1 cellular context compared by ENCODE assay signal in the genomic region with DNA sequence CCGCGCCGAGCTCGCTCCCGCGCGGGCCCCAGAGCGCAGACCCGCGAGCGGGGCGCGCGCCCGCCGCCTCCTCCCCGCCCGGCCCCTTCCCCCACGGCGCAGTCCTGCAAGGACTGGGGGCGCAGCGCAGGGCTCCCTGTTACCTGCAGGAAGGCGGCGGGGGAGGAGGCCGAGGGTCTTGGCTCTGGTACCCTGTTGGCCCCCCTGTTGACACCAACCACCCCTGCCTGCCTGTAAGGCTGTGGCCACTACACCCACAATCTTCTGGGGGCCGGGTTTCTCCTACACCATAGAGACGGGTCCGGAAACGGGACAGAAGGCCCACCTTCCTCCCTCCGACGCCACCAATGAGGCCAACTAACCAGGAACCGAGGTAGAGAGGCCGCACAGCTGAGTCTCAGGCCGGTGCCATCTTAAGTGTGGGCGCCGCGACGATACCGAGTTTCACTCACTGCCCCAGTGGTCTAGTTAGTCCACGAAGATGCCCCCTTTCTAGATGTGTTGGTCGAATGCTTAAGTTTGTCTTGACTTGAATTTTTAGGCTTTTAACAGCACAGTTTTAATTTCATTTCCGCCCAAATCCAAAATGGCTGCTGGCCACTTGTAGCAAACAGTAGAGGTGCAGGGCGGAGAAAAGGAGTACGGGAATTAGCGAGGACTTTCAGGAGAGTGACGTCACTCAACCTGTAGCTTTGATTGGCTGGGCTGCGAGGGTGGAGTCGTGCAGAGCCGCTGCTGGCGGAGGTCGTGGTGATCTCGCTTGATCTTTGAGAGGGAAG.
TF ChIP-seq lines count a peak whose summit lies in the region.

TSS of gene SCYL3 (minus strand) at position 252 of the 779 bp plus-strand sequence. CDS start 5,056 bp downstream, outside the sequence.

TF ChIP-seq in HepG2, 621 proteins besides CTCF, POLR2A, EP300 and RAD21 (continued from another document and continues in another):
- TF ChIP-seq, protein P1, sequence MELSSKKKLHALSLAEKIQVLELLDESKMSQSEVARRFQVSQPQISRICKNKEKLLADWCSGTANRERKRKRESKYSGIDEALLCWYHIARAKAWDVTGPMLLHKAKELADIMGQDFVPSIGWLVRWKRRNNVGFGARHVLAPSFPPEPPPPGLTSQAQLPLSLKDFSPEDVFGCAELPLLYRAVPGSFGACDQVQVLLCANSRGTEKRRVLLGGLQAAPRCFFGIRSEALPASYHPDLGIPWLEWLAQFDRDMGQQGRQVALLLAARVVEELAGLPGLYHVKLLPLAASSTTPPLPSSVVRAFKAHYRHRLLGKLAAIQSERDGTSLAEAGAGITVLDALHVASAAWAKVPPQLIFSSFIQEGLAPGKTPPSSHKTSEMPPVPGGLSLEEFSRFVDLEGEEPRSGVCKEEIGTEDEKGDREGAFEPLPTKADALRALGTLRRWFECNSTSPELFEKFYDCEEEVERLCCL (CRISPR knock-in tag; IDR thresholded peaks at IDR 0.05; ENCODE audit: borderline replicate concordance): no peak
- no peak for TF ChIP-seq NPAS2 (CRISPR knock-in tag; IDR thresholded peaks at IDR 0.05; ENCODE audit: borderline replicate concordance)
- peak; percentile 20 for TF ChIP-seq ZNF580 (CRISPR knock-in tag; IDR thresholded peaks at IDR 0.05; ENCODE audit: borderline replicate concordance, low read depth)
- peak; percentile 99 for TF ChIP-seq CREB1 (IDR thresholded peaks at IDR 0.05)
- peak; percentile 98 for TF ChIP-seq CREB1 (CRISPR knock-in tag; IDR thresholded peaks at IDR 0.05)
- peak; percentile 100 for TF ChIP-seq ELF4 (CRISPR knock-in tag; IDR thresholded peaks at IDR 0.05; ENCODE audit: borderline replicate concordance)
- TF ChIP-seq FOXK1 (CRISPR knock-in tag; IDR thresholded peaks at IDR 0.05; ENCODE audit: borderline replicate concordance, low read depth): peak; percentile 86; the same call in 1 of the 2 replicates
- TF ChIP-seq TSC22D2 (CRISPR knock-in tag; IDR thresholded peaks at IDR 0.05; ENCODE audit: borderline replicate concordance): 0 out of 2 replicates have a peak, but pooled peaks have one; percentile 58
- TF ChIP-seq ZNF432 (CRISPR knock-in tag; IDR thresholded peaks at IDR 0.05; ENCODE audit: borderline replicate concordance): no peak
- TF ChIP-seq ATF1 (CRISPR knock-in tag; IDR thresholded peaks at IDR 0.05): peak; percentile 96
- no peak for TF ChIP-seq ZNF30 (CRISPR knock-in tag; IDR thresholded peaks at IDR 0.05)
- TF ChIP-seq PLRG1 (conservative IDR thresholded peaks at IDR 0.05): no peak
- peak; percentile 35; the same call in 1 of the 2 replicates for TF ChIP-seq MED1 (CRISPR knock-in tag; IDR thresholded peaks at IDR 0.05)
- TF ChIP-seq ZNF282 (IDR thresholded peaks at IDR 0.05; ENCODE audit: partially characterized antibody): no peak
- 0 out of 2 replicates have a peak, but pooled peaks have one; percentile 15 for TF ChIP-seq SNAI1 (CRISPR knock-in tag; IDR thresholded peaks at IDR 0.05; ENCODE audit: borderline replicate concordance)
- TF ChIP-seq, protein P2, sequence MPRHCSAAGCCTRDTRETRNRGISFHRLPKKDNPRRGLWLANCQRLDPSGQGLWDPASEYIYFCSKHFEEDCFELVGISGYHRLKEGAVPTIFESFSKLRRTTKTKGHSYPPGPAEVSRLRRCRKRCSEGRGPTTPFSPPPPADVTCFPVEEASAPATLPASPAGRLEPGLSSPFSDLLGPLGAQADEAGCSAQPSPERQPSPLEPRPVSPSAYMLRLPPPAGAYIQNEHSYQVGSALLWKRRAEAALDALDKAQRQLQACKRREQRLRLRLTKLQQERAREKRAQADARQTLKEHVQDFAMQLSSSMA (CRISPR knock-in tag; IDR thresholded peaks at IDR 0.05): peak; percentile 36; the same call in 1 of the 2 replicates
- TF ChIP-seq TBX3 (IDR thresholded peaks at IDR 0.05; ENCODE audit: borderline replicate concordance): peak; percentile 20; the same call in 1 of the 2 replicates
- no peak for TF ChIP-seq ZNF343 (CRISPR knock-in tag; IDR thresholded peaks at IDR 0.05)
- peak; percentile 100 for TF ChIP-seq YY1 (IDR thresholded peaks at IDR 0.05; ENCODE audit: insufficient read depth, insufficient replicate concordance, low read depth, low read length)
- TF ChIP-seq HIC2 (CRISPR knock-in tag; IDR thresholded peaks at IDR 0.05; ENCODE audit: low read depth): no peak
- no peak for TF ChIP-seq ZFP41 (CRISPR knock-in tag; IDR thresholded peaks at IDR 0.05; ENCODE audit: borderline replicate concordance)
- TF ChIP-seq SMC3 (IDR thresholded peaks at IDR 0.05; ENCODE audit: low read length): no peak
- TF ChIP-seq HMG20B (CRISPR knock-in tag; conservative IDR thresholded peaks at IDR 0.05): no peak
- TF ChIP-seq, protein P3, sequence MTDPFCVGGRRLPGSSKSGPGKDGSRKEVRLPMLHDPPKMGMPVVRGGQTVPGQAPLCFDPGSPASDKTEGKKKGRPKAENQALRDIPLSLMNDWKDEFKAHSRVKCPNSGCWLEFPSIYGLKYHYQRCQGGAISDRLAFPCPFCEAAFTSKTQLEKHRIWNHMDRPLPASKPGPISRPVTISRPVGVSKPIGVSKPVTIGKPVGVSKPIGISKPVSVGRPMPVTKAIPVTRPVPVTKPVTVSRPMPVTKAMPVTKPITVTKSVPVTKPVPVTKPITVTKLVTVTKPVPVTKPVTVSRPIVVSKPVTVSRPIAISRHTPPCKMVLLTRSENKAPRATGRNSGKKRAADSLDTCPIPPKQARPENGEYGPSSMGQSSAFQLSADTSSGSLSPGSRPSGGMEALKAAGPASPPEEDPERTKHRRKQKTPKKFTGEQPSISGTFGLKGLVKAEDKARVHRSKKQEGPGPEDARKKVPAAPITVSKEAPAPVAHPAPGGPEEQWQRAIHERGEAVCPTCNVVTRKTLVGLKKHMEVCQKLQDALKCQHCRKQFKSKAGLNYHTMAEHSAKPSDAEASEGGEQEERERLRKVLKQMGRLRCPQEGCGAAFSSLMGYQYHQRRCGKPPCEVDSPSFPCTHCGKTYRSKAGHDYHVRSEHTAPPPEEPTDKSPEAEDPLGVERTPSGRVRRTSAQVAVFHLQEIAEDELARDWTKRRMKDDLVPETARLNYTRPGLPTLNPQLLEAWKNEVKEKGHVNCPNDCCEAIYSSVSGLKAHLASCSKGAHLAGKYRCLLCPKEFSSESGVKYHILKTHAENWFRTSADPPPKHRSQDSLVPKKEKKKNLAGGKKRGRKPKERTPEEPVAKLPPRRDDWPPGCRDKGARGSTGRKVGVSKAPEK (CRISPR knock-in tag; IDR thresholded peaks at IDR 0.05; ENCODE audit: borderline replicate concordance): no peak
- TF ChIP-seq ZBTB25 (CRISPR knock-in tag; IDR thresholded peaks at IDR 0.05): peak; percentile 30; the same call in 1 of the 2 replicates
- no peak for TF ChIP-seq SSRP1 (CRISPR knock-in tag; IDR thresholded peaks at IDR 0.05)
- no peak for TF ChIP-seq SOX13 (IDR thresholded peaks at IDR 0.05)
- TF ChIP-seq SOX13 (CRISPR knock-in tag; conservative IDR thresholded peaks at IDR 0.05 in 1 of 2, IDR thresholded peaks at IDR 0.05 in 1 of 2): 0 out of 4 replicates have a peak, but pooled peaks of 1 of the 2 experiments have one; percentile 13
- no peak for TF ChIP-seq ZNF224 (CRISPR knock-in tag; IDR thresholded peaks at IDR 0.05)
- TF ChIP-seq ZNF326 (CRISPR knock-in tag; IDR thresholded peaks at IDR 0.05; ENCODE audit: borderline replicate concordance): no peak
- peak; percentile 35; the same call in 1 of the 2 replicates for TF ChIP-seq DR1 (CRISPR knock-in tag; IDR thresholded peaks at IDR 0.05)
- TF ChIP-seq SRSF4 (IDR thresholded peaks at IDR 0.05; ENCODE audit: low read depth, low read length, poor library complexity, severe bottlenecking): no peak
- TF ChIP-seq MLX (CRISPR knock-in tag; IDR thresholded peaks at IDR 0.05): no peak
- peak; percentile 50; the same call in 1 of the 2 replicates for TF ChIP-seq FOSL2 (CRISPR knock-in tag; IDR thresholded peaks at IDR 0.05)
- no peak for TF ChIP-seq PHF5A (CRISPR knock-in tag; IDR thresholded peaks at IDR 0.05; ENCODE audit: low read depth, unreplicated experiment)
- peak; percentile 86 for TF ChIP-seq GATAD1 (CRISPR knock-in tag; IDR thresholded peaks at IDR 0.05)
- no peak for TF ChIP-seq ZNF550 (CRISPR knock-in tag; IDR thresholded peaks at IDR 0.05; ENCODE audit: borderline replicate concordance)
- peak; percentile 79 for TF ChIP-seq DMAP1 (CRISPR knock-in tag; IDR thresholded peaks at IDR 0.05)
- TF ChIP-seq ZNF274 (CRISPR knock-in tag; IDR thresholded peaks at IDR 0.05): no peak
- no peak for TF ChIP-seq ZSCAN20 (CRISPR knock-in tag; IDR thresholded peaks at IDR 0.05; ENCODE audit: borderline replicate concordance)
- TF ChIP-seq TEF (CRISPR knock-in tag; IDR thresholded peaks at IDR 0.05): no peak
- no peak for TF ChIP-seq ATF3 (CRISPR knock-in tag; IDR thresholded peaks at IDR 0.05)
- TF ChIP-seq HOXA3 (CRISPR knock-in tag; IDR thresholded peaks at IDR 0.05): peak; percentile 100
- TF ChIP-seq AGO2 (optimal IDR thresholded peaks at IDR 0.05; ENCODE audit: low read depth, low read length): peak; percentile 12
- no peak for TF ChIP-seq CSRNP2 (CRISPR knock-in tag; conservative IDR thresholded peaks at IDR 0.05; ENCODE audit: low read depth)
- TF ChIP-seq TARDBP (CRISPR knock-in tag; IDR thresholded peaks at IDR 0.05): no peak
- no peak; the same call in 1 of the 2 replicates for TF ChIP-seq ZNF607 (CRISPR knock-in tag; IDR thresholded peaks at IDR 0.05; ENCODE audit: borderline replicate concordance)
- no peak for TF ChIP-seq ZNF83 (CRISPR knock-in tag; IDR thresholded peaks at IDR 0.05; ENCODE audit: borderline replicate concordance)
- TF ChIP-seq ZNF792 (CRISPR knock-in tag; IDR thresholded peaks at IDR 0.05): 0 out of 2 replicates have a peak, but pooled peaks have one; percentile 23
- TF ChIP-seq ZNF761 (CRISPR knock-in tag; conservative IDR thresholded peaks at IDR 0.05): no peak
- TF ChIP-seq MTF1 (CRISPR knock-in tag; IDR thresholded peaks at IDR 0.05): no peak
- TF ChIP-seq SMAD1 (CRISPR knock-in tag; IDR thresholded peaks at IDR 0.05; ENCODE audit: borderline replicate concordance, low read depth): no peak
- peak; percentile 46; the same call in 1 of the 2 replicates for TF ChIP-seq KMT2A (CRISPR knock-in tag; IDR thresholded peaks at IDR 0.05)
